In genomic region chr2:15560988-15561573, GRCh38 we compare ENCODE assay signal across 1 cellular context.
A peak's percentile ranks its signal among the peaks of the same experiment; 100 is the strongest.
TF ChIP-seq lines count a peak whose summit lies in the region.

Gene NBAS (minus strand): TSS chr2:15561334. CDS start chr2:15561304, 30 bp downstream.

TF ChIP-seq in HepG2, 621 proteins besides CTCF, POLR2A, EP300 and RAD21 (continued from another document and continues in another):
- TF ChIP-seq TEAD3 (CRISPR knock-in tag; optimal IDR thresholded peaks at IDR 0.05; ENCODE audit: borderline replicate concordance) (no peak), CSRNP2 (CRISPR knock-in tag; conservative IDR thresholded peaks at IDR 0.05; ENCODE audit: low read depth) (no peak), MXD4 (CRISPR knock-in tag; IDR thresholded peaks at IDR 0.05) (peak; percentile 56; the same call in 1 of the 2 replicates), NFKB2 (CRISPR knock-in tag; IDR thresholded peaks at IDR 0.05; ENCODE audit: borderline replicate concordance) (peak; percentile 74; the same call in 1 of the 2 replicates), IKZF1 (IDR thresholded peaks at IDR 0.05) (no peak), FOXP4 (CRISPR knock-in tag; IDR thresholded peaks at IDR 0.05) (no peak; the same call in none of the 2 replicates), PRDM4 (CRISPR knock-in tag; IDR thresholded peaks at IDR 0.05; ENCODE audit: borderline replicate concordance) (no peak), SRSF1 (optimal IDR thresholded peaks at IDR 0.05; ENCODE audit: low read depth, low read length) (no peak), FOXK2 (IDR thresholded peaks at IDR 0.05) (no peak), ZNF678 (CRISPR knock-in tag; IDR thresholded peaks at IDR 0.05) (peak; percentile 80), ATF7 (IDR thresholded peaks at IDR 0.05) (no peak), ATF7 (CRISPR knock-in tag; IDR thresholded peaks at IDR 0.05) (no peak; the same call in 1 of the 2 replicates), ZBTB4 (CRISPR knock-in tag; IDR thresholded peaks at IDR 0.05; ENCODE audit: borderline replicate concordance) (no peak), MNT (IDR thresholded peaks at IDR 0.05) (no peak), ZBTB8A (CRISPR knock-in tag; IDR thresholded peaks at IDR 0.05; ENCODE audit: borderline replicate concordance, low read depth) (peak; percentile 46; the same call in 1 of the 2 replicates), NCOR1 (IDR thresholded peaks at IDR 0.05; ENCODE audit: borderline replicate concordance, low read length) (no peak), ZSCAN12 (CRISPR knock-in tag; IDR thresholded peaks at IDR 0.05) (no peak), POLR2AphosphoS2 (IDR thresholded peaks at IDR 0.05; ENCODE audit: low read depth, low read length) (no peak), TMF1 (CRISPR knock-in tag; IDR thresholded peaks at IDR 0.05; ENCODE audit: low read depth) (no peak), SRY (CRISPR knock-in tag; IDR thresholded peaks at IDR 0.05) (no peak), DMAP1 (CRISPR knock-in tag; IDR thresholded peaks at IDR 0.05) (peak; percentile 85), ZNF30 (CRISPR knock-in tag; IDR thresholded peaks at IDR 0.05) (no peak), ZBTB3 (CRISPR knock-in tag; IDR thresholded peaks at IDR 0.05; ENCODE audit: borderline replicate concordance, low read depth) (0 out of 2 replicates have a peak, but pooled peaks have one; percentile 78), UBTF (CRISPR knock-in tag; IDR thresholded peaks at IDR 0.05) (peak; percentile 4; the same call in 1 of the 2 replicates), SKIL (CRISPR knock-in tag; IDR thresholded peaks at IDR 0.05; ENCODE audit: borderline replicate concordance) (no peak), GABPA (IDR thresholded peaks at IDR 0.05; ENCODE audit: low read depth, low read length) (no peak), GABPA (CRISPR knock-in tag; IDR thresholded peaks at IDR 0.05; ENCODE audit: low read depth) (peak; percentile 72), GFI1 (CRISPR knock-in tag; IDR thresholded peaks at IDR 0.05; ENCODE audit: borderline replicate concordance) (no peak), KLF6 (CRISPR knock-in tag; IDR thresholded peaks at IDR 0.05) (peak; percentile 89; the same call in 1 of the 2 replicates), SMAD3 (CRISPR knock-in tag; IDR thresholded peaks at IDR 0.05) (0 out of 2 replicates have a peak, but pooled peaks have one; percentile 59), KIAA2018 (CRISPR knock-in tag; IDR thresholded peaks at IDR 0.05; ENCODE audit: borderline replicate concordance) (no peak), ZNF264 (CRISPR knock-in tag; IDR thresholded peaks at IDR 0.05) (no peak; the same call in 1 of the 2 replicates), ZNF660 (CRISPR knock-in tag; IDR thresholded peaks at IDR 0.05; ENCODE audit: borderline replicate concordance, low read depth) (no peak)
